In genomic region chr16:2882460-2883026, GRCh38 we compare ENCODE assay signal across 8 cellular contexts. TPM values are rescaled to one million over a fixed set of nuclear protein-coding genes. Genes with fewer than 3 reads are reported as not detected.
A peak's percentile ranks its signal among the peaks of the same experiment; 100 is the strongest.
DNase-seq lines count a peak whose midpoint lies in the region; ATAC-seq, FAIRE-seq and TF ChIP-seq lines count a peak whose summit lies in the region.

No MANE protein-coding gene starts in this region.

- intact Hi-C loops in endothelial cell of umbilical vein (cut with micrococcal nuclease) = loop anchor here (1.0 kb wide), 1 partner anchor 22 kb away; no protein-coding TSS in a partner anchor

- dilution Hi-C loops in endothelial cell of umbilical vein (cut with MboI; ENCODE audit: extremely low pct_ligation_motif_present, low sequenced_read_pairs) = no loop called here

- POLR2A ChIA-PET in endothelial cell of umbilical vein (lab: Charles Lee) = interaction anchor here (0.7 to 1.4 kb wide), 4 partner anchors 15 to 139 kb away, joined by 3 to 6 read pairs (median 4); partner anchors contain the start of gene FLYWCH1

- H3K4me3 ChIP-seq in endothelial cell of umbilical vein (replicated peaks in 1 of 3; ENCODE audit: insufficient read depth in 1 of 3, low read depth in 1 of 3, low read length in 3 of 3) = peak overlapping the region; percentile 23 to 91 (median 42)

- no TSS peak for BruUV-seq in endothelial cell of umbilical vein (replicated peaks; lab: Mats Ljungman, UMichigan)

- CTCF ChIA-PET in endothelial cell of umbilical vein (lab: Charles Lee) = interaction anchor here (0.7 to 2.1 kb wide), 9 partner anchors 10 to 44 kb away, joined by 3 to 20 read pairs (median 9); no protein-coding TSS in a partner anchor

- no peaks in the 10 kb centered on the region for H3K9me1 ChIP-seq in endothelial cell of umbilical vein (replicated peaks; ENCODE audit: control insufficient read depth, extremely low read depth, insufficient read depth, low read length)

- H3K27me3 Mint-ChIP-seq in mesothelial cell of epicardium (ENCODE audit: low read depth) = peaks cover 6% of the 10 kb centered on the region

- peak; percentile 87 for ATAC-seq in GM21381 (IDR thresholded peaks at IDR 0.05; ENCODE audit: unreplicated experiment)

- H3K36me3 ChIP-seq in endothelial cell of umbilical vein (ENCODE audit: control insufficient read depth in 2 of 2, extremely low read depth in 1 of 2, insufficient read depth in 2 of 2, low read length in 2 of 2) = no peaks in the 10 kb centered on the region

- peaks cover 8% of the 10 kb centered on the region for H3K4me1 Mint-ChIP-seq in mesothelial cell of epicardium

- no peaks in the 10 kb centered on the region for H4K20me1 ChIP-seq in endothelial cell of umbilical vein (replicated peaks; ENCODE audit: control insufficient read depth, extremely low read depth, insufficient read depth, low read length)

- H3K27ac ChIP-seq in endothelial cell of umbilical vein (ENCODE audit: insufficient read depth, low read depth, low read length) = peak overlapping the region; percentile 31

- H3K9ac ChIP-seq in endothelial cell of umbilical vein (replicated peaks; ENCODE audit: extremely low read depth, insufficient read depth, low read length) = peak overlapping the region; percentile 17

- FAIRE-seq in HTR-8/SVneo (lab: Jason Lieb, UNC) (peak; percentile 99), endothelial cell of umbilical vein (lab: Jason Lieb, UNC) (peak; percentile 98)

- H3K9me3 ChIP-seq in endothelial cell of umbilical vein (replicated peaks; ENCODE audit: control insufficient read depth, insufficient read depth, low read length) = no peaks in the 10 kb centered on the region

- peak overlapping the region; percentile 98 for H3K27ac Mint-ChIP-seq in mesothelial cell of epicardium

- peaks cover 7% of the 10 kb centered on the region for H3K4me1 ChIP-seq in endothelial cell of umbilical vein (ENCODE audit: control insufficient read depth, extremely low read depth, insufficient read depth, low read length)

- no peak for TF ChIP-seq POLR2A in endothelial cell of umbilical vein (IDR thresholded peaks at IDR 0.05; ENCODE audit: low read depth, low read length)

- DNase-seq in COR-L47 (lab: John Stamatoyannopoulos, UW) (peak; percentile 97), HTR-8/SVneo (ENCODE audit: insufficient read length, low spot score) (peak; percentile 97), NOMO-1 treated with DMSO at 0.1 percent for 48 hours (lab: John Stamatoyannopoulos, UW; ENCODE audit: unreplicated experiment) (peak; percentile 98), endothelial cell of umbilical vein (ENCODE audit: low read depth, low spot score) (peak; percentile 99), mesothelial cell of epicardium (ENCODE audit: low spot score in 2 of 2, unreplicated experiment in 2 of 2) (peak; percentile 91 to 92)
- peak; percentile 83 for DNase-seq in activated CD8-positive, alpha-beta memory T cell treated with anti-CD3 and anti-CD28 coated beads, Interleukin-2, amount 50 U/mL, for 4 hours
- DNase-seq in stimulated activated CD8-positive, alpha-beta memory T cell treated with anti-CD3 and anti-CD28 coated beads, Interleukin-15, amount 100 ng/mL, for 48 hours (ENCODE audit: low read depth in 2 of 2) = peak; percentile 90 to 91

- H3K79me2 ChIP-seq in endothelial cell of umbilical vein (ENCODE audit: control insufficient read depth, insufficient read depth, low read length) = peaks cover 5% of the 10 kb centered on the region

- peak overlapping the region; percentile 96 for H2AFZ ChIP-seq in endothelial cell of umbilical vein (ENCODE audit: low read depth, low read length)

- H3K9me3 Mint-ChIP-seq in mesothelial cell of epicardium = peaks cover 5% of the 10 kb centered on the region

- H3K27me3 ChIP-seq in endothelial cell of umbilical vein (ENCODE audit: control insufficient read depth in 2 of 2, insufficient read depth in 2 of 2, low read length in 2 of 2) = no peaks in the 10 kb centered on the region

- H3K4me3 Mint-ChIP-seq in mesothelial cell of epicardium = peak overlapping the region; percentile 88

- TF ChIP-seq CTCF in endothelial cell of umbilical vein (IDR thresholded peaks at IDR 0.05; ENCODE audit: extremely low read depth in 1 of 2, insufficient read depth in 1 of 2, low read depth in 1 of 2, low read length in 2 of 2) = no peak
- TF ChIP-seq CTCF in mesothelial cell of epicardium (IDR thresholded peaks at IDR 0.05; ENCODE audit: unreplicated experiment) = no peak

- H3K36me3 Mint-ChIP-seq in mesothelial cell of epicardium = peaks cover 5% of the 10 kb centered on the region

- H3K4me2 ChIP-seq in endothelial cell of umbilical vein (ENCODE audit: insufficient read depth, low read length) = peak overlapping the region; percentile 87

TF ChIP-seq in endothelial cell of umbilical vein, 7 proteins besides CTCF, POLR2A, EP300 and RAD21:
- no peak for TF ChIP-seq MAX (IDR thresholded peaks at IDR 0.05; ENCODE audit: insufficient read depth, insufficient read length)
- no peak for TF ChIP-seq MYC (IDR thresholded peaks at IDR 0.05; ENCODE audit: low read depth, low read length)
- no peak for TF ChIP-seq JUN (IDR thresholded peaks at IDR 0.05; ENCODE audit: borderline replicate concordance, insufficient read depth, insufficient read length, low read depth)
- no peak for TF ChIP-seq EZH2 (IDR thresholded peaks at IDR 0.05; ENCODE audit: borderline replicate concordance, low read depth, low read length, severe bottlenecking)
- no peak for TF ChIP-seq FOS (IDR thresholded peaks at IDR 0.05; ENCODE audit: borderline replicate concordance, insufficient read depth, low read length)
- TF ChIP-seq GATA2 (IDR thresholded peaks at IDR 0.05; ENCODE audit: insufficient read depth, insufficient read length, low read depth, low read length) = no peak
- TF ChIP-seq POLR2AphosphoS5 (IDR thresholded peaks at IDR 0.05; ENCODE audit: insufficient read depth, low read depth, low read length) = no peak

RNA-seq across cellular contexts. Expression of gene FLYWCH2, which starts 0.5 kb away (rescaled TPM):
- total RNA-seq in endothelial cell of umbilical vein (18.3 and 24.1 TPM in 2 replicates), mesothelial cell of epicardium (26.3 to 28.6 TPM (median 28.3 TPM) in 3 replicates)
- polyA plus RNA-seq in endothelial cell of umbilical vein = 34.6 and 45.1 TPM in 2 replicates
- polyA plus RNA-seq in endothelial cell of umbilical vein (2011; cell fraction: cytosol; rRNA removed) = 21.5 and 38.9 TPM in 2 replicates
- polyA plus RNA-seq in endothelial cell of umbilical vein (2011; cell fraction: nucleus; rRNA removed) = 10.8 and 12.1 TPM in 2 replicates
- 22.9 and 29.6 TPM in 2 replicates for polyA plus RNA-seq in endothelial cell of umbilical vein (2012)
- 5.2 and 7.3 TPM in 2 replicates for polyA minus RNA-seq in endothelial cell of umbilical vein
- 92.6 TPM for polyA minus RNA-seq in endothelial cell of umbilical vein (2011; cell fraction: cytosol; rRNA and poly(A)+ RNA removed)
- 1.4 and 3.6 TPM in 2 replicates for polyA minus RNA-seq in endothelial cell of umbilical vein (2011; cell fraction: nucleus; rRNA and poly(A)+ RNA removed)

RNA-seq across cellular contexts. Expression of gene PRSS22, which starts 24.6 kb away (rescaled TPM):
- total RNA-seq in endothelial cell of umbilical vein = not detected in 2 replicates
- not detected in 2 replicates for polyA plus RNA-seq in endothelial cell of umbilical vein
- polyA plus RNA-seq in endothelial cell of umbilical vein (2011; cell fraction: cytosol; rRNA removed) = not detected in 2 replicates
- polyA plus RNA-seq in endothelial cell of umbilical vein (2011; cell fraction: nucleus; rRNA removed) = not detected in 2 replicates
- polyA plus RNA-seq in endothelial cell of umbilical vein (2012) = not detected in 2 replicates
- polyA minus RNA-seq in endothelial cell of umbilical vein = not detected in 2 replicates
- not detected for polyA minus RNA-seq in endothelial cell of umbilical vein (2011; cell fraction: cytosol; rRNA and poly(A)+ RNA removed)
- polyA minus RNA-seq in endothelial cell of umbilical vein (2011; cell fraction: nucleus; rRNA and poly(A)+ RNA removed) = not detected in 2 replicates
- total RNA-seq in mesothelial cell of epicardium = 22.8 to 25.1 TPM (median 24.9 TPM) in 3 replicates

RNA-seq across cellular contexts. Expression of gene FLYWCH1, which starts 29.2 kb away (rescaled TPM):
- total RNA-seq in endothelial cell of umbilical vein (51.2 and 51.7 TPM in 2 replicates), mesothelial cell of epicardium (25.9 to 29.4 TPM (median 29.0 TPM) in 3 replicates)
- polyA plus RNA-seq in endothelial cell of umbilical vein = 32.0 and 37.3 TPM in 2 replicates
- polyA plus RNA-seq in endothelial cell of umbilical vein (2011; cell fraction: cytosol; rRNA removed) = 23.0 and 28.7 TPM in 2 replicates
- polyA plus RNA-seq in endothelial cell of umbilical vein (2011; cell fraction: nucleus; rRNA removed) = 67.2 and 71.4 TPM in 2 replicates
- polyA plus RNA-seq in endothelial cell of umbilical vein (2012) = 29.5 and 34.1 TPM in 2 replicates
- polyA minus RNA-seq in endothelial cell of umbilical vein = 13.5 and 16.3 TPM in 2 replicates
- polyA minus RNA-seq in endothelial cell of umbilical vein (2011; cell fraction: cytosol; rRNA and poly(A)+ RNA removed) = 33.3 TPM
- polyA minus RNA-seq in endothelial cell of umbilical vein (2011; cell fraction: nucleus; rRNA and poly(A)+ RNA removed) = 11.1 and 21.3 TPM in 2 replicates

RNA-seq across cellular contexts. Expression of gene ZG16B, which starts 52.4 kb away (rescaled TPM):
- total RNA-seq in endothelial cell of umbilical vein (not detected in 2 replicates), mesothelial cell of epicardium (0.51 to 1.5 TPM (median 0.70 TPM) in 3 replicates)
- 0.22 and 0.25 TPM in 2 replicates for polyA plus RNA-seq in endothelial cell of umbilical vein
- polyA plus RNA-seq in endothelial cell of umbilical vein (2011; cell fraction: cytosol; rRNA removed) = 0.10 and 0.27 TPM in 2 replicates
- 0.22 and 0.46 TPM in 2 replicates for polyA plus RNA-seq in endothelial cell of umbilical vein (2011; cell fraction: nucleus; rRNA removed)
- polyA plus RNA-seq in endothelial cell of umbilical vein (2012) = 0.46 TPM in 1 of 2 replicates, not detected in the other
- not detected in 2 replicates for polyA minus RNA-seq in endothelial cell of umbilical vein
- 3.9 TPM for polyA minus RNA-seq in endothelial cell of umbilical vein (2011; cell fraction: cytosol; rRNA and poly(A)+ RNA removed)
- not detected in 2 replicates for polyA minus RNA-seq in endothelial cell of umbilical vein (2011; cell fraction: nucleus; rRNA and poly(A)+ RNA removed)

Comparison
In these comparisons a context has a peak if more than half of its experiments do, and no peak if none do; other contexts are left out.
1. Peak in every context shown above with its lines: DNase-seq, ATAC-seq, H3K4me3 ChIP-seq and H3K27ac ChIP-seq.
2. RNA of gene PRSS22, which starts 24.6 kb away (total RNA-seq): 22.8 to 25.1 TPM in mesothelial cell of epicardium; not detected in endothelial cell of umbilical vein; every median in the first group is over 10 times any median in the second.